ENCODE assay signal across 3 cellular contexts in the genomic region with DNA sequence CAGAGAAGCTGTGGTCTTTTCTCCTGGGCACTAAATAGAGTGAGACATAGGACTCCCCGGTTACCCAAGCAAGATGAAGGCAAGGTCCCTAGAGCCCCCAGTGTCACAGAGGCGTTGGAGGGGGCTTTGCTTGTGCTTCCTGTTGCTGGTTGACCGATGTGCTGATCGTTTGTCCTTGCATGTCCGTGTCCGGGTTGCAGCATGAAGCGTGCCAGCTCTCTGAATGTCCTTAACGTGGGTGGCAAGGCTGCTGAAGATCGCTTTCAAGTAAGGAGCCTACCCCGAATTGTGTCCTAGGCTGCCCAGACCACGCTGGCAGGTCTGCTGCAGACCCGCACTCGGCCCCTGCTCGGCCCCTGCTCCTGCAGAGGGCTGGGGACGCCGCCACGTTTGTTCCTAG.
TF ChIP-seq lines count a peak whose summit lies in the region.

No MANE protein-coding gene starts in this region.

TF ChIP-seq in GM12891, 5 proteins besides CTCF, POLR2A, EP300 and RAD21:
- no peak for TF ChIP-seq SPI1 (IDR thresholded peaks at IDR 0.05; ENCODE audit: low read depth, low read length)
- no peak for TF ChIP-seq PAX5 (IDR thresholded peaks at IDR 0.05; ENCODE audit: insufficient read depth, low read length, severe bottlenecking)
- TF ChIP-seq POU2F2 (IDR thresholded peaks at IDR 0.05; ENCODE audit: low read depth, low read length): no peak
- TF ChIP-seq TAF1 (IDR thresholded peaks at IDR 0.05; ENCODE audit: low read depth, low read length): no peak
- TF ChIP-seq POLR2AphosphoS5 (IDR thresholded peaks at IDR 0.05; ENCODE audit: low read depth, low read length): no peak

TF ChIP-seq in H1, 55 proteins besides CTCF, POLR2A, EP300 and RAD21:
- TF ChIP-seq JUN (IDR thresholded peaks at IDR 0.05; ENCODE audit: low read depth, low read length): no peak
- TF ChIP-seq, protein P1, sequence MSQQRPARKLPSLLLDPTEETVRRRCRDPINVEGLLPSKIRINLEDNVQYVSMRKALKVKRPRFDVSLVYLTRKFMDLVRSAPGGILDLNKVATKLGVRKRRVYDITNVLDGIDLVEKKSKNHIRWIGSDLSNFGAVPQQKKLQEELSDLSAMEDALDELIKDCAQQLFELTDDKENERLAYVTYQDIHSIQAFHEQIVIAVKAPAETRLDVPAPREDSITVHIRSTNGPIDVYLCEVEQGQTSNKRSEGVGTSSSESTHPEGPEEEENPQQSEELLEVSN (IDR thresholded peaks at IDR 0.05): no peak
- TF ChIP-seq SAP30 (IDR thresholded peaks at IDR 0.05; ENCODE audit: insufficient read depth, insufficient replicate concordance, low read length): no peak
- TF ChIP-seq, protein P2, sequence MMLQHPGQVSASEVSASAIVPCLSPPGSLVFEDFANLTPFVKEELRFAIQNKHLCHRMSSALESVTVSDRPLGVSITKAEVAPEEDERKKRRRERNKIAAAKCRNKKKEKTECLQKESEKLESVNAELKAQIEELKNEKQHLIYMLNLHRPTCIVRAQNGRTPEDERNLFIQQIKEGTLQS (IDR thresholded peaks at IDR 0.05; ENCODE audit: insufficient read depth, low read depth, low read length): no peak
- no peak for TF ChIP-seq JUND (IDR thresholded peaks at IDR 0.05; ENCODE audit: low read length)
- TF ChIP-seq NRF1 (IDR thresholded peaks at IDR 0.05; ENCODE audit: low read depth, low read length): no peak
- no peak for TF ChIP-seq MAFK (IDR thresholded peaks at IDR 0.05; ENCODE audit: low read depth, low read length)
- no peak for TF ChIP-seq SP1 (IDR thresholded peaks at IDR 0.05; ENCODE audit: low read depth, low read length)
- no peak for TF ChIP-seq RBBP5 (IDR thresholded peaks at IDR 0.05; ENCODE audit: borderline replicate concordance, low read depth, low read length)
- TF ChIP-seq SRF (IDR thresholded peaks at IDR 0.05; ENCODE audit: low read depth, low read length): no peak
- TF ChIP-seq SIX5 (IDR thresholded peaks at IDR 0.05; ENCODE audit: low read depth, low read length): no peak
- TF ChIP-seq, protein P3, sequence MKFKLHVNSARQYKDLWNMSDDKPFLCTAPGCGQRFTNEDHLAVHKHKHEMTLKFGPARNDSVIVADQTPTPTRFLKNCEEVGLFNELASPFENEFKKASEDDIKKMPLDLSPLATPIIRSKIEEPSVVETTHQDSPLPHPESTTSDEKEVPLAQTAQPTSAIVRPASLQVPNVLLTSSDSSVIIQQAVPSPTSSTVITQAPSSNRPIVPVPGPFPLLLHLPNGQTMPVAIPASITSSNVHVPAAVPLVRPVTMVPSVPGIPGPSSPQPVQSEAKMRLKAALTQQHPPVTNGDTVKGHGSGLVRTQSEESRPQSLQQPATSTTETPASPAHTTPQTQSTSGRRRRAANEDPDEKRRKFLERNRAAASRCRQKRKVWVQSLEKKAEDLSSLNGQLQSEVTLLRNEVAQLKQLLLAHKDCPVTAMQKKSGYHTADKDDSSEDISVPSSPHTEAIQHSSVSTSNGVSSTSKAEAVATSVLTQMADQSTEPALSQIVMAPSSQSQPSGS (IDR thresholded peaks at IDR 0.05; ENCODE audit: low read length): no peak
- no peak for TF ChIP-seq SIRT6 (IDR thresholded peaks at IDR 0.05; ENCODE audit: low read length)
- no peak for TF ChIP-seq KDM5A (IDR thresholded peaks at IDR 0.05; ENCODE audit: low read length)
- TF ChIP-seq SIN3A (conservative IDR thresholded peaks at IDR 0.05 in 1 of 2, IDR thresholded peaks at IDR 0.05 in 1 of 2; ENCODE audit: low read depth in 1 of 2, low read length in 2 of 2): no peak
- no peak for TF ChIP-seq POU5F1 (IDR thresholded peaks at IDR 0.05; ENCODE audit: low read depth, low read length)
- TF ChIP-seq TEAD4 (IDR thresholded peaks at IDR 0.05; ENCODE audit: low read depth, low read length): no peak
- no peak for TF ChIP-seq ZNF274 (IDR thresholded peaks at IDR 0.05; ENCODE audit: borderline replicate concordance, extremely low read depth, low read length)
- TF ChIP-seq GTF2F1 (IDR thresholded peaks at IDR 0.05; ENCODE audit: borderline replicate concordance, low read depth, low read length): no peak
- no peak for TF ChIP-seq CHD1 (IDR thresholded peaks at IDR 0.05; ENCODE audit: low read depth, low read length)

TF ChIP-seq in WTC11, 78 proteins besides CTCF, POLR2A, EP300 and RAD21:
- TF ChIP-seq, protein P4, sequence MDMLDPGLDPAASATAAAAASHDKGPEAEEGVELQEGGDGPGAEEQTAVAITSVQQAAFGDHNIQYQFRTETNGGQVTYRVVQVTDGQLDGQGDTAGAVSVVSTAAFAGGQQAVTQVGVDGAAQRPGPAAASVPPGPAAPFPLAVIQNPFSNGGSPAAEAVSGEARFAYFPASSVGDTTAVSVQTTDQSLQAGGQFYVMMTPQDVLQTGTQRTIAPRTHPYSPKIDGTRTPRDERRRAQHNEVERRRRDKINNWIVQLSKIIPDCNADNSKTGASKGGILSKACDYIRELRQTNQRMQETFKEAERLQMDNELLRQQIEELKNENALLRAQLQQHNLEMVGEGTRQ (CRISPR knock-in tag; IDR thresholded peaks at IDR 0.05): no peak
- TF ChIP-seq, protein P5, sequence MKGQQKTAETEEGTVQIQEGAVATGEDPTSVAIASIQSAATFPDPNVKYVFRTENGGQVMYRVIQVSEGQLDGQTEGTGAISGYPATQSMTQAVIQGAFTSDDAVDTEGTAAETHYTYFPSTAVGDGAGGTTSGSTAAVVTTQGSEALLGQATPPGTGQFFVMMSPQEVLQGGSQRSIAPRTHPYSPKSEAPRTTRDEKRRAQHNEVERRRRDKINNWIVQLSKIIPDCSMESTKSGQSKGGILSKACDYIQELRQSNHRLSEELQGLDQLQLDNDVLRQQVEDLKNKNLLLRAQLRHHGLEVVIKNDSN (CRISPR knock-in tag; IDR thresholded peaks at IDR 0.05): no peak
- no peak for TF ChIP-seq ZNF138 (CRISPR knock-in tag; conservative IDR thresholded peaks at IDR 0.05)
- no peak for TF ChIP-seq ZNF416 (CRISPR knock-in tag; IDR thresholded peaks at IDR 0.05)
- TF ChIP-seq ZNF219 (CRISPR knock-in tag; IDR thresholded peaks at IDR 0.05; ENCODE audit: borderline replicate concordance): no peak
- TF ChIP-seq RORB (CRISPR knock-in tag; IDR thresholded peaks at IDR 0.05): no peak
- no peak for TF ChIP-seq MXD4 (CRISPR knock-in tag; IDR thresholded peaks at IDR 0.05; ENCODE audit: borderline replicate concordance)
- no peak for TF ChIP-seq FOXP1 (CRISPR knock-in tag; IDR thresholded peaks at IDR 0.05; ENCODE audit: borderline replicate concordance)
- TF ChIP-seq, protein P6, sequence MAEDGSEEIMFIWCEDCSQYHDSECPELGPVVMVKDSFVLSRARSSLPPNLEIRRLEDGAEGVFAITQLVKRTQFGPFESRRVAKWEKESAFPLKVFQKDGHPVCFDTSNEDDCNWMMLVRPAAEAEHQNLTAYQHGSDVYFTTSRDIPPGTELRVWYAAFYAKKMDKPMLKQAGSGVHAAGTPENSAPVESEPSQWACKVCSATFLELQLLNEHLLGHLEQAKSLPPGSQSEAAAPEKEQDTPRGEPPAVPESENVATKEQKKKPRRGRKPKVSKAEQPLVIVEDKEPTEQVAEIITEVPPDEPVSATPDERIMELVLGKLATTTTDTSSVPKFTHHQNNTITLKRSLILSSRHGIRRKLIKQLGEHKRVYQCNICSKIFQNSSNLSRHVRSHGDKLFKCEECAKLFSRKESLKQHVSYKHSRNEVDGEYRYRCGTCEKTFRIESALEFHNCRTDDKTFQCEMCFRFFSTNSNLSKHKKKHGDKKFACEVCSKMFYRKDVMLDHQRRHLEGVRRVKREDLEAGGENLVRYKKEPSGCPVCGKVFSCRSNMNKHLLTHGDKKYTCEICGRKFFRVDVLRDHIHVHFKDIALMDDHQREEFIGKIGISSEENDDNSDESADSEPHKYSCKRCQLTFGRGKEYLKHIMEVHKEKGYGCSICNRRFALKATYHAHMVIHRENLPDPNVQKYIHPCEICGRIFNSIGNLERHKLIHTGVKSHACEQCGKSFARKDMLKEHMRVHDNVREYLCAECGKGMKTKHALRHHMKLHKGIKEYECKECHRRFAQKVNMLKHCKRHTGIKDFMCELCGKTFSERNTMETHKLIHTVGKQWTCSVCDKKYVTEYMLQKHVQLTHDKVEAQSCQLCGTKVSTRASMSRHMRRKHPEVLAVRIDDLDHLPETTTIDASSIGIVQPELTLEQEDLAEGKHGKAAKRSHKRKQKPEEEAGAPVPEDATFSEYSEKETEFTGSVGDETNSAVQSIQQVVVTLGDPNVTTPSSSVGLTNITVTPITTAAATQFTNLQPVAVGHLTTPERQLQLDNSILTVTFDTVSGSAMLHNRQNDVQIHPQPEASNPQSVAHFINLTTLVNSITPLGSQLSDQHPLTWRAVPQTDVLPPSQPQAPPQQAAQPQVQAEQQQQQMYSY (CRISPR knock-in tag; IDR thresholded peaks at IDR 0.05): no peak
- TF ChIP-seq GTF2I (CRISPR knock-in tag; conservative IDR thresholded peaks at IDR 0.05): no peak
TF ChIP-seq in WTC11: peak in this region for 0.
